In genomic region chr11:20592741-20593140, GRCh38 we compare ENCODE assay signal across 1 cellular context.
TF ChIP-seq lines count a peak whose summit lies in the region.

No MANE protein-coding gene starts in this region.

TF ChIP-seq in HepG2, 621 proteins besides CTCF, POLR2A, EP300 and RAD21 (continued from another document):
- TF ChIP-seq ZNF639 (CRISPR knock-in tag; conservative IDR thresholded peaks at IDR 0.05): no peak
- TF ChIP-seq MIER3 (CRISPR knock-in tag; IDR thresholded peaks at IDR 0.05; ENCODE audit: borderline replicate concordance): no peak
- TF ChIP-seq AFF4 (CRISPR knock-in tag; IDR thresholded peaks at IDR 0.05): no peak
- no peak for TF ChIP-seq KLF13 (CRISPR knock-in tag; IDR thresholded peaks at IDR 0.05)
- TF ChIP-seq ZNF383 (CRISPR knock-in tag; IDR thresholded peaks at IDR 0.05; ENCODE audit: borderline replicate concordance): no peak
- no peak for TF ChIP-seq KLF16 (CRISPR knock-in tag; IDR thresholded peaks at IDR 0.05)
